In genomic region chr20:44522841-44523240, GRCh38 we compare ENCODE assay signal across 9 cellular contexts. TPM values are rescaled to one million over a fixed set of nuclear protein-coding genes. Genes with fewer than 3 reads are reported as not detected.
DNase-seq lines count a peak whose midpoint lies in the region; ATAC-seq and TF ChIP-seq lines count a peak whose summit lies in the region.
"Had no signal": no experiment of that assay in that cellular context is flagged by ENCODE, and none has a peak within 500 bp of the region (broad histone marks: within the 10 kb centered on the region; RNA-seq: fewer than 3 reads in every experiment).

No MANE protein-coding gene starts in this region.

- peaks cover 46% of the 10 kb centered on the region for H3K4me1 Mint-ChIP-seq in activated T-cell treated with anti-CD3 and anti-CD28 coated beads, Interleukin-2, amount 50 U/mL, for 4 hours (ENCODE audit: low read depth)
- peaks cover 50% of the 10 kb centered on the region for H3K4me1 Mint-ChIP-seq in WTC11

- H3K9me3 Mint-ChIP-seq in activated T-cell treated with anti-CD3 and anti-CD28 coated beads, Interleukin-2, amount 50 U/mL, for 4 hours: no peaks in the 10 kb centered on the region
- peaks cover 4% of the 10 kb centered on the region for H3K9me3 Mint-ChIP-seq in WTC11

- H3K9me3 ChIP-seq in liver (ENCODE audit: control insufficient read depth in 4 of 4, low read length in 3 of 4) (no peaks in the 10 kb centered on the region), stomach (no peaks in the 10 kb centered on the region)

- H3K27ac ChIP-seq in liver (ENCODE audit: low read depth in 1 of 2, low read length in 2 of 2): peak overlapping the region; percentile 98 to 100
- H3K27ac ChIP-seq in stomach: peak overlapping the region in 3 of 5 donors; percentile 99 to 100 (median 100)

- H3K36me3 ChIP-seq in liver (ENCODE audit: control insufficient read depth in 4 of 4, insufficient read depth in 3 of 4, low read depth in 1 of 4, low read length in 3 of 4) (peaks cover 0 to 3% (median 0%) of the 10 kb centered on the region in 4 donors), stomach (peaks cover 0 to 4% (median 0%) of the 10 kb centered on the region in 4 donors)

- peak overlapping the region in 1 of 2 donors; percentile 83 for H3K9ac ChIP-seq in liver (ENCODE audit: low read depth in 1 of 2, low read length in 2 of 2)

- H3K36me3 Mint-ChIP-seq in activated T-cell treated with anti-CD3 and anti-CD28 coated beads, Interleukin-2, amount 50 U/mL, for 4 hours (ENCODE audit: insufficient read depth): peaks cover 3% of the 10 kb centered on the region
- H3K36me3 Mint-ChIP-seq in WTC11: no peaks in the 10 kb centered on the region; the same call in 1 of the 2 replicates

- TF ChIP-seq CTCF in WTC11 (IDR thresholded peaks at IDR 0.05) (no peak), liver (IDR thresholded peaks at IDR 0.05; ENCODE audit: low read depth, low read length, missing input control) (no peak), stomach (IDR thresholded peaks at IDR 0.05) (no peak), omental fat pad (IDR thresholded peaks at IDR 0.05) (no peak)

- peaks cover 2% of the 10 kb centered on the region for H3K27me3 Mint-ChIP-seq in activated T-cell treated with anti-CD3 and anti-CD28 coated beads, Interleukin-2, amount 50 U/mL, for 4 hours (ENCODE audit: low read depth)
- no peaks in the 10 kb centered on the region for H3K27me3 Mint-ChIP-seq in WTC11 (ENCODE audit: low read depth)

- CTCF ChIA-PET in WTC11 (lab: Charles Lee): interaction anchor here (1.5 kb wide), 1 partner anchor 135 kb away, joined by 3 read pairs; no protein-coding TSS in a partner anchor

- H3K4me3 ChIP-seq in liver (ENCODE audit: low read depth in 1 of 3, low read length in 3 of 3) (no peak overlapping the region), stomach (no peak overlapping the region)

- no peak for ATAC-seq in activated T-cell treated with anti-CD3 and anti-CD28 coated beads, Interleukin-2, amount 50 U/mL, for 4 hours
- ATAC-seq in WTC11: no peak
- ATAC-seq in omental fat pad (ENCODE audit: low FRiP score): no peak
- ATAC-seq in activated CD4-positive, CD25-positive, alpha-beta regulatory T cell treated with anti-CD3 and anti-CD28 coated beads, Interleukin-2, amount 50 U/mL, for 24 hours: no peak

- peak overlapping the region; percentile 89 for H3K4me3 Mint-ChIP-seq in activated T-cell treated with anti-CD3 and anti-CD28 coated beads, Interleukin-2, amount 50 U/mL, for 4 hours
- peak overlapping the region; percentile 84 for H3K4me3 Mint-ChIP-seq in WTC11

- H3K27me3 ChIP-seq in liver (ENCODE audit: control insufficient read depth in 4 of 4, insufficient read depth in 4 of 4, low read length in 3 of 4) (no peaks in the 10 kb centered on the region), stomach (no peaks in the 10 kb centered on the region)

- WGBS in liver: 90% methylated on average over 1 of the region's 1 CpG
- 65 to 80% (median 79%) methylated on average over 1 of the region's 1 CpG for WGBS in stomach, 5 donors

- TF ChIP-seq POLR2A in stomach (IDR thresholded peaks at IDR 0.05): no peak

- no peak for TF ChIP-seq RAD21 in liver (IDR thresholded peaks at IDR 0.05)

- no peak for TF ChIP-seq EP300 in stomach (IDR thresholded peaks at IDR 0.05)

- H3K4me1 ChIP-seq in liver (ENCODE audit: control insufficient read depth in 4 of 4, insufficient read depth in 4 of 4, low read length in 3 of 4) (peaks cover 4 to 24% (median 18%) of the 10 kb centered on the region in 4 donors), stomach (peaks cover 24 to 42% (median 34%) of the 10 kb centered on the region in 4 donors)

- no peak for DNase-seq in activated T-cell treated with anti-CD3 and anti-CD28 coated beads, Interleukin-2, amount 50 U/mL, for 4 hours
- DNase-seq in activated T-cell treated with anti-CD3 and anti-CD28 coated beads, Interleukin-2, amount 50 U/mL, for 1 hour: no peak
- DNase-seq in WTC11 (ENCODE audit: low spot score) (no peak), stomach (no peak), NCI-H345 (lab: John Stamatoyannopoulos, UW) (no peak), omental fat pad (ENCODE audit: low spot score) (no peak)
- DNase-seq: dermis blood vessel endothelial cell had no signal

- intact Hi-C loops in stomach (cut with DNase I; ENCODE audit: low total_unique reads): no loop called here

- H3K27ac Mint-ChIP-seq in WTC11: peak overlapping the region; percentile 41; the same call in 1 of the 2 replicates

- POLR2A ChIA-PET in WTC11 (lab: Charles Lee): no interaction called here

TF ChIP-seq in WTC11, 78 proteins besides CTCF, POLR2A, EP300 and RAD21 (continues in another document):
- no peak for TF ChIP-seq PRRX2 (CRISPR knock-in tag; IDR thresholded peaks at IDR 0.05)
- TF ChIP-seq ESRRA (CRISPR knock-in tag; IDR thresholded peaks at IDR 0.05; ENCODE audit: borderline replicate concordance): no peak
- TF ChIP-seq ZNF219 (CRISPR knock-in tag; IDR thresholded peaks at IDR 0.05; ENCODE audit: borderline replicate concordance): no peak
- TF ChIP-seq, protein P1, sequence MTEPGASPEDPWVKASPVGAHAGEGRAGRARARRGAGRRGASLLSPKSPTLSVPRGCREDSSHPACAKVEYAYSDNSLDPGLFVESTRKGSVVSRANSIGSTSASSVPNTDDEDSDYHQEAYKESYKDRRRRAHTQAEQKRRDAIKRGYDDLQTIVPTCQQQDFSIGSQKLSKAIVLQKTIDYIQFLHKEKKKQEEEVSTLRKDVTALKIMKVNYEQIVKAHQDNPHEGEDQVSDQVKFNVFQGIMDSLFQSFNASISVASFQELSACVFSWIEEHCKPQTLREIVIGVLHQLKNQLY (CRISPR knock-in tag; IDR thresholded peaks at IDR 0.05): no peak

TF ChIP-seq in liver, 16 proteins besides CTCF, POLR2A, EP300 and RAD21:
- TF ChIP-seq MAX (IDR thresholded peaks at IDR 0.05) (no peak), REST (IDR thresholded peaks at IDR 0.05) (no peak), JUND (IDR thresholded peaks at IDR 0.05) (no peak), RXRA (IDR thresholded peaks at IDR 0.05) (no peak), HNF4A (conservative IDR thresholded peaks at IDR 0.05) (no peak)

RNA-seq across cellular contexts. Expression of gene SERINC3, which starts 1.0 kb away (rescaled TPM):
- 10 to 100 TPM; 34.6 to 44.1 (median 37.9) TPM for total RNA-seq in activated T-cell treated with anti-CD3 and anti-CD28 coated beads, Interleukin-2, amount 50 U/mL, for 4 hours
- total RNA-seq in WTC11 (2021) (38.2 to 41.3 TPM (median 38.6 TPM) in 3 replicates), liver (10 to 100 TPM; 51.1 to 65.4 TPM), stomach (100 to 1,000 TPM in 1 of 5 donors, 10 to 100 TPM in 3, 1 to 10 TPM in 1; 9.6 to 109 (median 84.6) TPM), omental fat pad (100 to 1,000 TPM; 102 to 157 (median 121) TPM)
- polyA plus RNA-seq in liver (10 to 100 TPM; 51.5 to 70.0 TPM), stomach (10 to 100 TPM; 17.4 to 25.0 (median 24.0) TPM)

RNA-seq across cellular contexts. Expression of gene TTPAL, which starts 47.2 kb away (rescaled TPM):
- 10 to 100 TPM; 24.3 to 25.3 (median 25.3) TPM for total RNA-seq in activated T-cell treated with anti-CD3 and anti-CD28 coated beads, Interleukin-2, amount 50 U/mL, for 4 hours
- total RNA-seq in WTC11 (2021) (10.3 to 16.5 TPM (median 13.7 TPM) in 3 replicates), liver (10 to 100 TPM; 17.3 to 39.7 TPM), stomach (10 to 100 TPM in 1 of 5 donors, 1 to 10 TPM in 4; 3.5 to 18.3 (median 5.8) TPM), omental fat pad (10 to 100 TPM; 14.5 to 40.8 (median 23.6) TPM)
- polyA plus RNA-seq in liver (10 to 100 TPM; 11.6 to 17.9 TPM), stomach (1 to 10 TPM; 2.1 to 4.2 (median 2.7) TPM)

RNA-seq across cellular contexts. Expression of gene PKIG, which starts 59.5 kb away (rescaled TPM):
- total RNA-seq in activated T-cell treated with anti-CD3 and anti-CD28 coated beads, Interleukin-2, amount 50 U/mL, for 4 hours: 1 to 10 TPM; 2.1 to 3.5 (median 2.8) TPM
- 22.7 to 28.1 TPM (median 24.4 TPM) in 3 replicates for total RNA-seq in WTC11 (2021)
- 10 to 100 TPM; 10.6 to 23.1 TPM for total RNA-seq in liver
- polyA plus RNA-seq in liver: 10 to 100 TPM; 23.7 to 24.3 TPM
- 100 to 1,000 TPM in 1 of 5 donors, 10 to 100 TPM in 4; 17.4 to 113 (median 41.7) TPM for total RNA-seq in stomach
- 100 to 1,000 TPM in 1 of 3 donors, 10 to 100 TPM in 2; 52.0 to 124 (median 86.9) TPM for polyA plus RNA-seq in stomach
- total RNA-seq in omental fat pad: 100 to 1,000 TPM in 3 of 4 donors, 10 to 100 TPM in 1; 90.8 to 133 (median 118) TPM
